ENCODE assay signal across 11 cellular contexts in the genomic region with DNA sequence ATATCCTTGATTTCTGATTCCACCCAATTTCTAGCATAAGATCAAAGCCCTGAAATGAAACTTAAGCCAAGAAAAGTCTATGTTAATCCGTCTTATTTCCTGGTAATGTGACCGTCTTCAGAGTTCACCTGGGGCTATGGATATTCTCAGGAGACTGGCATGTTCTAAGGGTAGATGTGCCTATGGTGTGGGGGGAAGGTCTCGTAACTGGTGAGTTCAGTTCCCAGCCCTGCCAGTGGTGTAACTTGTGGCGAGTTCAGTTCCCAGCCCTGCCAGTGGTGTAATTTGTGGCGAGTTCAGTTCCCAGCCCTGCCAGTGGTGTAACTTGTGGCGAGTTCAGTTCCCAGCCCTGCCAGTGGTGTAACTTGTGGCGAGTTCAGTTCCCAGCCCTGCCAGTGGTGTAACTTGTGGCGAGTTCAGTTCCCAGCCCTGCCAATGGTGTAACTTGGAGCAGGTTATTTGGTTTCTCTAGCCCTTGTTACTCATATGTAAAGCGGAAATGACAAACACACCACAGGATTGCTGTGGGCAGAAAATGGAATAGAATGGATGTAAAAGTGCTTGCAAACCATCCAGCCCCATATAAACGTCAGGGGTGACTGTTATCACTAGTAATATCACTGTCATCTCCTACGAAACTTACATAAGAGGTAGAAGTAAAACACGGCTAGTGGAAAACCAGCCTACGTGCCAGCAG. TPM values are rescaled to one million over a fixed set of nuclear protein-coding genes. Genes with fewer than 3 reads are reported as not detected.
DNase-seq lines count a peak whose midpoint lies in the region; ATAC-seq and TF ChIP-seq lines count a peak whose summit lies in the region.
"Had no signal": no experiment of that assay in that cellular context is flagged by ENCODE, and none has a peak within 500 bp of the region (broad histone marks: within the 10 kb centered on the region; RNA-seq: fewer than 3 reads in every experiment).

No MANE protein-coding gene starts in this region.

- H2BK15ac ChIP-seq in neuronal stem cell (ENCODE audit: low read length): no peak overlapping the region

- H3K79me1 ChIP-seq in neuronal stem cell (ENCODE audit: low read depth, low read length): peaks cover 1% of the 10 kb centered on the region

- no peak overlapping the region for H4K91ac ChIP-seq in neuronal stem cell (ENCODE audit: low read depth, low read length, poor library complexity)

- 88 to 91% methylated on average over 13 of the region's 13 CpGs for WGBS in testis, 2 donors
- 85 to 86% methylated on average over 9 to 13 of the region's 13 CpGs for WGBS in body of pancreas, 2 donors
- no CpG with 5 or more reads among the region's 13 CpGs for WGBS in neuronal stem cell (ENCODE audit: extremely low coverage in 2 of 2, insufficient read length in 2 of 2, insufficient replicate concordance in 1 of 2), 2 donors

- H3K27ac ChIP-seq in testis (no peak overlapping the region), body of pancreas (no peak overlapping the region), neuronal stem cell (replicated peaks; ENCODE audit: low read length) (no peak overlapping the region)
- H3K27ac ChIP-seq: pancreas had no signal

- H3K23ac ChIP-seq in neuronal stem cell (ENCODE audit: low read depth, low read length, poor library complexity): no peak overlapping the region

- H2AFZ ChIP-seq in neuronal stem cell (ENCODE audit: low read length): no peak overlapping the region

- no peak for ATAC-seq in body of pancreas
- no peak for ATAC-seq in GM18498 (IDR thresholded peaks at IDR 0.05; ENCODE audit: unreplicated experiment)
- ATAC-seq: left ventricle myocardium superior, pancreas had no signal

- H3K14ac ChIP-seq in neuronal stem cell (ENCODE audit: low read length): no peak overlapping the region

- H2AK5ac ChIP-seq in neuronal stem cell (ENCODE audit: low read depth, low read length): no peak overlapping the region

- TF ChIP-seq POLR2A in testis (IDR thresholded peaks at IDR 0.05) (no peak), body of pancreas (IDR thresholded peaks at IDR 0.05) (no peak)

- H3K18ac ChIP-seq in neuronal stem cell (ENCODE audit: low read length): no peak overlapping the region

- peak; percentile 18 for DNase-seq in AG20443 (ENCODE audit: low spot score)
- peak; percentile 85 for DNase-seq in H4 (ENCODE audit: low spot score)
- DNase-seq in SKM-1 (lab: John Stamatoyannopoulos, UW; ENCODE audit: unreplicated experiment): peak; percentile 67
- peak; percentile 27 for DNase-seq in fibroblast of villous mesenchyme (ENCODE audit: low read depth)
- DNase-seq in testis: no peak
- DNase-seq in body of pancreas: no peak
- DNase-seq in neuronal stem cell (ENCODE audit: low spot score): no peak
- DNase-seq: cortex of kidney, left ventricle myocardium superior, pancreas had no signal

- no peak overlapping the region for H3K4ac ChIP-seq in neuronal stem cell (ENCODE audit: low read length)

- no peak overlapping the region for H2BK12ac ChIP-seq in neuronal stem cell (ENCODE audit: low read length)

- intact Hi-C loops in testis (cut with DNase I; ENCODE audit: low total_unique reads) (no loop called here), body of pancreas (cut with DNase I) (no loop called here)

- H2BK5ac ChIP-seq in neuronal stem cell (ENCODE audit: low read length): no peak overlapping the region

- H3K4me3 ChIP-seq in fibroblast of villous mesenchyme (ENCODE audit: low read depth, low read length) (no peak overlapping the region), testis (no peak overlapping the region), body of pancreas (no peak overlapping the region), neuronal stem cell (ENCODE audit: low read length in 2 of 2) (no peak overlapping the region)
- H3K4me3 ChIP-seq: pancreas had no signal

- TF ChIP-seq CTCF in fibroblast of villous mesenchyme (IDR thresholded peaks at IDR 0.05; ENCODE audit: insufficient read depth, low read depth, low read length): no peak
- no peak for TF ChIP-seq CTCF in testis (IDR thresholded peaks at IDR 0.05)
- no peak for TF ChIP-seq CTCF in body of pancreas (IDR thresholded peaks at IDR 0.05)

- no peak overlapping the region for H2BK120ac ChIP-seq in neuronal stem cell (ENCODE audit: low read depth, low read length)

- H4K8ac ChIP-seq in neuronal stem cell (ENCODE audit: low read depth, low read length): no peak overlapping the region

- no peaks in the 10 kb centered on the region for H3K27me3 ChIP-seq in testis
- H3K27me3 ChIP-seq in body of pancreas: no peaks in the 10 kb centered on the region
- H3K27me3 ChIP-seq in neuronal stem cell (ENCODE audit: control insufficient read depth in 3 of 3, insufficient read depth in 3 of 3, low read depth in 1 of 3, low read length in 3 of 3): no peaks in the 10 kb centered on the region
- H3K27me3 ChIP-seq: pancreas had no signal

- no peaks in the 10 kb centered on the region for H3K36me3 ChIP-seq in testis (ENCODE audit: low read depth, missing control alignments)
- H3K36me3 ChIP-seq in body of pancreas (replicated peaks in 1 of 2; ENCODE audit: insufficient read depth in 1 of 2, low read depth in 2 of 2): peaks cover under 1 to 16% of the 10 kb centered on the region in 2 donors
- H3K36me3 ChIP-seq in neuronal stem cell (replicated peaks in 1 of 2; ENCODE audit: control insufficient read depth in 2 of 2, insufficient read depth in 2 of 2, low read length in 2 of 2): peaks cover 14 to 40% of the 10 kb centered on the region in 2 donors

- H3K9ac ChIP-seq in neuronal stem cell (ENCODE audit: low read depth, low read length, poor library complexity): no peak overlapping the region

- no peak overlapping the region for H3K4me2 ChIP-seq in neuronal stem cell (ENCODE audit: insufficient read depth, low read length, poor library complexity, severe bottlenecking)

- H3K9me3 ChIP-seq in testis (no peaks in the 10 kb centered on the region), body of pancreas (no peaks in the 10 kb centered on the region), neuronal stem cell (replicated peaks in 1 of 2; ENCODE audit: control insufficient read depth in 2 of 2, insufficient read depth in 1 of 2, low read depth in 1 of 2, low read length in 2 of 2) (peaks cover 2 to 4% of the 10 kb centered on the region in 2 donors)
- H3K9me3 ChIP-seq: pancreas had no signal

- H3K4me1 ChIP-seq in testis (no peaks in the 10 kb centered on the region), body of pancreas (no peaks in the 10 kb centered on the region), neuronal stem cell (ENCODE audit: control insufficient read depth in 2 of 2, insufficient read depth in 1 of 2, low read depth in 1 of 2, low read length in 2 of 2) (no peaks in the 10 kb centered on the region)
- H3K4me1 ChIP-seq: pancreas had no signal

RNA-seq across cellular contexts. Expression of gene SLC51A, which starts 30.4 kb away (rescaled TPM):
- total RNA-seq in H4 (2014; rRNA removed; shearing (Covaris generic)): not detected in 2 replicates
- total RNA-seq in fibroblast of villous mesenchyme (not detected in 2 replicates), testis (10 to 100 TPM; 27.2 to 35.1 TPM), body of pancreas (under 1 TPM in 1 of 2 donors, not detected in 1; 0.26 TPM)
- 60.6 TPM for polyA plus RNA-seq in testis (ENCODE audit: insufficient read depth, low read depth, low replicate concordance)
- polyA plus RNA-seq in neuronal stem cell (2013, experiment 1 of 2): 0.07 TPM
- not detected for polyA plus RNA-seq in neuronal stem cell (2013, experiment 2 of 2)
- total RNA-seq: left ventricle myocardium superior had no signal

RNA-seq across cellular contexts. Expression of gene ZDHHC19, which starts 35.6 kb away (rescaled TPM):
- total RNA-seq in H4 (2014; rRNA removed; shearing (Covaris generic)): not detected in 2 replicates
- total RNA-seq in fibroblast of villous mesenchyme: not detected in 2 replicates
- 10 to 100 TPM; 12.7 to 55.0 TPM for total RNA-seq in testis
- 112 TPM for polyA plus RNA-seq in testis (ENCODE audit: insufficient read depth, low read depth, low replicate concordance)
- not detected for total RNA-seq in body of pancreas
- 1.1 TPM for polyA plus RNA-seq in neuronal stem cell (2013, experiment 1 of 2)
- polyA plus RNA-seq in neuronal stem cell (2013, experiment 2 of 2): 0.84 TPM
- total RNA-seq: left ventricle myocardium superior had no signal
- polyA plus RNA-seq: pancreas had no signal

RNA-seq across cellular contexts. Expression of gene PCYT1A, which starts 40.8 kb away (rescaled TPM):
- 74.3 and 87.9 TPM in 2 replicates for total RNA-seq in H4 (2014; rRNA removed; shearing (Covaris generic))
- 76.3 and 110 TPM in 2 replicates for total RNA-seq in fibroblast of villous mesenchyme
- 10 to 100 TPM; 51.3 to 69.3 TPM for total RNA-seq in testis
- polyA plus RNA-seq in testis (ENCODE audit: insufficient read depth, low read depth, low replicate concordance): 66.0 TPM
- 10 to 100 TPM; 30.9 to 47.8 TPM for total RNA-seq in body of pancreas
- 9.4 TPM for polyA plus RNA-seq in neuronal stem cell (2013, experiment 1 of 2)
- polyA plus RNA-seq in neuronal stem cell (2013, experiment 2 of 2): 10.5 TPM

Comparison
In these comparisons a context has a peak if more than half of its experiments do, and no peak if none do; other contexts are left out.
1. DNase-seq: peak in AG20443 (single experiment), H4 (single experiment), SKM-1 (single experiment) and fibroblast of villous mesenchyme (single experiment); none in testis (single experiment), body of pancreas (0 of 4) and neuronal stem cell (single experiment).
2. RNA of gene SLC51A, which starts 30.4 kb away (total RNA-seq): 27.2 to 35.1 TPM in testis; 0.26 TPM in body of pancreas, not detected in H4 and not detected in fibroblast of villous mesenchyme; every median in the first group is over 10 times any median in the second.
3. RNA of gene ZDHHC19, which starts 35.6 kb away (total RNA-seq): 12.7 to 55.0 TPM in testis; not detected in H4, not detected in fibroblast of villous mesenchyme and not detected in body of pancreas; every median in the first group is over 10 times any median in the second.